Comparison of ENCODE assay signal across 8 cellular contexts in the genomic region with DNA sequence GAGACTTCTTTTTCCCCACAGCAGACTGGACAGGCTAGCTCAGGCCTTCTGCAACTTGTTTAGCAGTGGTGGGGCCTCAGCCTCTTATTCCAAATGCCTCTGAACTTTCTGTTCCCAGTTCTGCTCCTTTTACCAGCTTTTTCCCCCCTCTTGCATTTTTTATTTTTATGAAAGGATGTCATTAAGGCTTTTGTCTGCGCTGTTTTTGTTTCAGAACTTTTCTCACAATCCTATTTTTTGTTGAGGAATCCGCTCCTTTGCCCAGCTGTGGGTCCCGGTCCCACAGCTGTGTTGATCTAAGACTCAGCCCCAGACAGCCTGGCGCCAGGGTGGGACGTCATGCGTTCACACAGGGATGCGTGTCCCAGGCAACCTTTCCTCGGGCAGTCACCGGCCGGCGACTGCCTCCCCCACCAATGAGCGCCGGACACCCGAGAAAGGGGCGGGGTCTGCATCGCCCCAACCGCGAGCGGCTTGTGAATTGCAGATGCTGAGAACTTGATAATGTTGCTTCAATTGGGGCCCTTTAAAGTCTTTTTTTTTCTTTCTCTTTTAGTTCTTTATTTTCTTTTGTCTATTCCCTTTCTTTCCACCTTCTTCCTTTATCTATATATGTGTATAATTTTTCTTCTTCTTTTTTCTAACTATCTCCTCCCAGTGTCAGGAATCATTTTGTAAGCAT. TPM values are rescaled to one million over a fixed set of nuclear protein-coding genes. Genes with fewer than 3 reads are reported as not detected.
DNase-seq lines count a peak whose midpoint lies in the region; ATAC-seq and TF ChIP-seq lines count a peak whose summit lies in the region.

No MANE protein-coding gene starts in this region.

- 0% methylated on average over 19 of the region's 19 CpGs for WGBS in GM23248 (ENCODE audit: low coverage in 1 of 2, low lambda C conversion rate in 2 of 2, missing lambda C conversion rate in 2 of 2), 2 experiments

- peaks cover 56% of the 10 kb centered on the region for H3K4me1 ChIP-seq in GM23248 (ENCODE audit: insufficient read depth)
- peaks cover 66% of the 10 kb centered on the region for H3K4me1 ChIP-seq in neural progenitor cell

- in situ Hi-C loops in GM23248 (cut with MboI) = no loop called here

- ATAC-seq in HG03196 (IDR thresholded peaks at IDR 0.05; ENCODE audit: unreplicated experiment) = no peak
- no peak for ATAC-seq in GM19455 (IDR thresholded peaks at IDR 0.05; ENCODE audit: unreplicated experiment)

- peak overlapping the region; percentile 100 for H3K27ac ChIP-seq in GM23248
- peak overlapping the region; percentile 100 for H3K27ac ChIP-seq in neural progenitor cell

- H3K9me3 ChIP-seq in GM23248 (ENCODE audit: low read depth) (no peaks in the 10 kb centered on the region), neural progenitor cell (ENCODE audit: low read depth) (no peaks in the 10 kb centered on the region)

- H3K27me3 Mint-ChIP-seq in activated naive CD8-positive, alpha-beta T cell = no peaks in the 10 kb centered on the region
- H3K27me3 Mint-ChIP-seq in neural progenitor cell (ENCODE audit: insufficient read depth, low read depth) = peaks cover 13% of the 10 kb centered on the region

- peaks cover 53% of the 10 kb centered on the region for H3K4me1 Mint-ChIP-seq in activated naive CD8-positive, alpha-beta T cell (ENCODE audit: low read depth)
- H3K4me1 Mint-ChIP-seq in neural progenitor cell = peaks cover 79% of the 10 kb centered on the region

- no peaks in the 10 kb centered on the region for H3K9me3 Mint-ChIP-seq in activated naive CD8-positive, alpha-beta T cell (ENCODE audit: low read depth)
- no peaks in the 10 kb centered on the region for H3K9me3 Mint-ChIP-seq in neural progenitor cell

- peak overlapping the region; percentile 61 for H3K27ac Mint-ChIP-seq in activated naive CD8-positive, alpha-beta T cell
- peak overlapping the region; percentile 100 for H3K27ac Mint-ChIP-seq in neural progenitor cell

- no peaks in the 10 kb centered on the region for H3K27me3 ChIP-seq in GM23248 (replicated peaks; ENCODE audit: insufficient read depth)
- H3K27me3 ChIP-seq in neural progenitor cell = no peaks in the 10 kb centered on the region

- H4K20me1 ChIP-seq in GM23248 (ENCODE audit: insufficient read depth) = no peaks in the 10 kb centered on the region
- peaks cover 20% of the 10 kb centered on the region for H4K20me1 ChIP-seq in neural progenitor cell (ENCODE audit: low read depth)

- TF ChIP-seq CTCF in AG09319 (IDR thresholded peaks at IDR 0.05; ENCODE audit: low read depth, low read length) (no peak), neural progenitor cell (IDR thresholded peaks at IDR 0.05) (no peak)

- H3K9ac ChIP-seq in GM23248 (peak overlapping the region; percentile 100), neural progenitor cell (peak overlapping the region; percentile 52)

- H3K79me2 ChIP-seq in GM23248 (ENCODE audit: insufficient read depth) (peaks cover 38% of the 10 kb centered on the region), neural progenitor cell (ENCODE audit: low read depth) (peaks cover 41% of the 10 kb centered on the region)

- H3K36me3 Mint-ChIP-seq in activated naive CD8-positive, alpha-beta T cell = no peaks in the 10 kb centered on the region
- peaks cover 8% of the 10 kb centered on the region for H3K36me3 Mint-ChIP-seq in neural progenitor cell

- DNase-seq in AG09319 (ENCODE audit: extremely low read depth, low read depth) (peak; percentile 93), GM23248 (peak; percentile 100), NCI-H345 (lab: John Stamatoyannopoulos, UW) (peak; percentile 94), germinal center (ENCODE audit: low spot score) (peak; percentile 57), neural progenitor cell (ENCODE audit: low spot score) (peak; percentile 98)

- peaks cover 7% of the 10 kb centered on the region for H3K36me3 ChIP-seq in GM23248 (ENCODE audit: low read depth)
- H3K36me3 ChIP-seq in neural progenitor cell = no peaks in the 10 kb centered on the region

- peak overlapping the region; percentile 61 for H3K4me3 ChIP-seq in GM23248
- H3K4me3 ChIP-seq in neural progenitor cell = peak overlapping the region; percentile 9

- H3K4me3 Mint-ChIP-seq in activated naive CD8-positive, alpha-beta T cell = peak overlapping the region; percentile 17
- H3K4me3 Mint-ChIP-seq in neural progenitor cell = peak overlapping the region; percentile 91

- H2AFZ ChIP-seq in GM23248 (no peak overlapping the region), neural progenitor cell (replicated peaks) (no peak overlapping the region)

- peak overlapping the region; percentile 91 for H3K4me2 ChIP-seq in GM23248 (ENCODE audit: unreplicated experiment)
- H3K4me2 ChIP-seq in neural progenitor cell = peak overlapping the region; percentile 90

- H3K9me2 ChIP-seq in GM23248 (ENCODE audit: insufficient read depth) = no peaks in the 10 kb centered on the region

- H3F3A ChIP-seq in GM23248 (ENCODE audit: insufficient read depth) (peaks cover 66% of the 10 kb centered on the region), neural progenitor cell (ENCODE audit: low read depth) (peaks cover 94% of the 10 kb centered on the region)

RNA-seq across cellular contexts. Expression of gene ID3, which starts 3.0 kb away (rescaled TPM):
- total RNA-seq in GM23248 (2014; rRNA removed; shearing (Covaris generic)) = 332 and 376 TPM in 2 replicates
- polyA plus RNA-seq in GM23248 (2016; fragmentation: Nextera tagmentation; extraction: Ambion mirVana) = 680 and 684 TPM in 2 replicates
- 99.9 and 235 TPM in 2 replicates for total RNA-seq in neural progenitor cell (ENCODE audit: low replicate concordance)

RNA-seq across cellular contexts. Expression of gene E2F2, which starts 31.2 kb away (rescaled TPM):
- 1.1 and 1.2 TPM in 2 replicates for total RNA-seq in GM23248 (2014; rRNA removed; shearing (Covaris generic))
- 0.20 and 0.51 TPM in 2 replicates for polyA plus RNA-seq in GM23248 (2016; fragmentation: Nextera tagmentation; extraction: Ambion mirVana)
- 3.4 and 7.0 TPM in 2 replicates for total RNA-seq in neural progenitor cell (ENCODE audit: low replicate concordance)
